In genomic region chr5:10542151-10542550, GRCh38 we compare ENCODE assay signal across 20 cellular contexts. TPM values are rescaled to one million over a fixed set of nuclear protein-coding genes. Genes with fewer than 3 reads are reported as not detected.
DNase-seq lines count a peak whose midpoint lies in the region; ATAC-seq, FAIRE-seq and TF ChIP-seq lines count a peak whose summit lies in the region.
"Had no signal": no experiment of that assay in that cellular context is flagged by ENCODE, and none has a peak within 500 bp of the region (broad histone marks: within the 10 kb centered on the region; RNA-seq: fewer than 3 reads in every experiment).

No MANE protein-coding gene starts in this region.

- no peak for TF ChIP-seq RAD21 in SK-N-SH (IDR thresholded peaks at IDR 0.05; ENCODE audit: low read length)

- CTCF ChIA-PET in SK-N-SH (lab: Yijun Ruan, JAX), result interaction anchor here (1.3 kb wide), 1 partner anchor 85 kb away, joined by 5 read pairs; no protein-coding TSS in a partner anchor

- no peaks in the 10 kb centered on the region for H3K79me2 ChIP-seq in SK-N-SH (ENCODE audit: insufficient read depth)

- no peak overlapping the region for H2AFZ ChIP-seq in SK-N-SH (ENCODE audit: low read depth)
- H2AFZ ChIP-seq: GM23248 had no signal

- 50% methylated on average over 2 of the region's 2 CpGs for WGBS in SK-N-SH (ENCODE audit: low lambda C conversion rate)

- H3K27ac ChIP-seq in SK-N-SH (ENCODE audit: low read depth in 2 of 2, low read length in 1 of 2) (peak overlapping the region in 1 of 2 experiments; percentile 50; a peak in 2 of 4 replicates), vagina (no peak overlapping the region)
- H3K27ac ChIP-seq: BLaER1, GM23248, HL-60 had no signal

- peak overlapping the region; percentile 21; the same call in 1 of the 2 replicates for H3K9ac ChIP-seq in SK-N-SH
- H3K9ac ChIP-seq in skeletal muscle satellite cell (ENCODE audit: low read depth, low read length), result no peak overlapping the region
- H3K9ac ChIP-seq: BLaER1, GM23248 had no signal

- H3K4me1 ChIP-seq in SK-N-SH (ENCODE audit: control insufficient read depth in 1 of 2, insufficient read depth in 2 of 2, low read depth in 1 of 2, low read length in 1 of 2), result peaks cover 2 to 6% of the 10 kb centered on the region in 2 experiments; a peak in 3 of 4 replicates
- peaks cover 18% of the 10 kb centered on the region for H3K4me1 ChIP-seq in skeletal muscle satellite cell (ENCODE audit: control insufficient read depth, insufficient read depth, low read length)
- H3K4me1 ChIP-seq in vagina, result peaks cover 27% of the 10 kb centered on the region
- H3K4me1 ChIP-seq: HAP-1 had no signal

- peak; percentile 3 for DNase-seq in D721Med (ENCODE audit: insufficient read length, low spot score)
- DNase-seq in SK-N-SH, result no peak
- peak; percentile 22 for DNase-seq in dermis blood vessel endothelial cell
- no peak for DNase-seq in vagina (ENCODE audit: extremely low spot score in 2 of 2)
- DNase-seq in stimulated activated CD4-positive, alpha-beta T cell treated with anti-CD3 and anti-CD28 coated beads, Interleukin-2, amount 100 ng/mL, for 24 hours, result no peak
- DNase-seq: 8988T; Calu3; CD8-positive, alpha-beta T cell; DMS 273 treated with DMSO at 0.1 percent for 48 hours; DMS53; DND-41; GM23248 had no signal

- H3K4me3 ChIP-seq in SK-N-SH (ENCODE audit: low read depth in 2 of 2, low read length in 1 of 2), result no peak overlapping the region
- H3K4me3 ChIP-seq in skeletal muscle satellite cell (ENCODE audit: low read length), result no peak overlapping the region
- H3K4me3 ChIP-seq in vagina, result no peak overlapping the region
- H3K4me3 ChIP-seq: BLaER1, GM23248, HAP-1 had no signal

- TF ChIP-seq POLR2A in vagina (IDR thresholded peaks at IDR 0.05), result no peak

- no peaks in the 10 kb centered on the region for H4K20me1 ChIP-seq in SK-N-SH (ENCODE audit: insufficient read depth)
- H4K20me1 ChIP-seq: BLaER1 had no signal

- no peak for TF ChIP-seq CTCF in D721Med (IDR thresholded peaks at IDR 0.05; ENCODE audit: insufficient read depth, missing control alignments)
- no peak for TF ChIP-seq CTCF in SK-N-SH (IDR thresholded peaks at IDR 0.05)
- TF ChIP-seq CTCF in vagina (IDR thresholded peaks at IDR 0.05), result no peak

- TF ChIP-seq EP300 in SK-N-SH (IDR thresholded peaks at IDR 0.05; ENCODE audit: borderline replicate concordance in 1 of 2, low read depth in 1 of 2, low read length in 1 of 2), result no peak

- FAIRE-seq in D721Med (lab: Jason Lieb, UNC), result no peak
- FAIRE-seq: G401.6, GM12891, GM19239 had no signal

- no peaks in the 10 kb centered on the region for H3K9me2 ChIP-seq in SK-N-SH

- H3K27me3 ChIP-seq in SK-N-SH (ENCODE audit: insufficient read depth) (no peaks in the 10 kb centered on the region), skeletal muscle satellite cell (ENCODE audit: control insufficient read depth, insufficient read depth, low read length) (peaks cover 40% of the 10 kb centered on the region), vagina (no peaks in the 10 kb centered on the region)
- H3K27me3 ChIP-seq: BLaER1 had no signal

- peaks cover 12% of the 10 kb centered on the region for H3F3A ChIP-seq in SK-N-SH (replicated peaks; ENCODE audit: insufficient read depth)

- peak overlapping the region; percentile 24; the same call in 1 of the 2 replicates for H3K4me2 ChIP-seq in SK-N-SH
- H3K4me2 ChIP-seq in skeletal muscle satellite cell (ENCODE audit: low read length), result peak overlapping the region; percentile 24
- H3K4me2 ChIP-seq: BLaER1 had no signal

- ATAC-seq in HG03571 (IDR thresholded peaks at IDR 0.05; ENCODE audit: unreplicated experiment), result no peak
- ATAC-seq: CD8-positive, alpha-beta T cell had no signal

- intact Hi-C loops in vagina (cut with DNase I), result no loop called here

- H3K36me3 ChIP-seq in SK-N-SH (replicated peaks in 1 of 2; ENCODE audit: control insufficient read depth in 1 of 2, insufficient read depth in 2 of 2, low read length in 1 of 2), result no peaks in the 10 kb centered on the region
- no peaks in the 10 kb centered on the region for H3K36me3 ChIP-seq in skeletal muscle satellite cell (ENCODE audit: insufficient read depth, low read length)
- no peaks in the 10 kb centered on the region for H3K36me3 ChIP-seq in vagina
- H3K36me3 ChIP-seq: BLaER1, HAP-1 had no signal

- H3K9me3 ChIP-seq in SK-N-SH, result no peaks in the 10 kb centered on the region
- no peaks in the 10 kb centered on the region for H3K9me3 ChIP-seq in skeletal muscle satellite cell (replicated peaks; ENCODE audit: low read length)
- no peaks in the 10 kb centered on the region for H3K9me3 ChIP-seq in vagina
- H3K9me3 ChIP-seq: BLaER1, HAP-1 had no signal

- POLR2A ChIA-PET in SK-N-SH (lab: Yijun Ruan, JAX), result no interaction called here

TF ChIP-seq in SK-N-SH, 30 proteins besides CTCF, POLR2A, EP300 and RAD21:
- no peak for TF ChIP-seq MXI1 (IDR thresholded peaks at IDR 0.05; ENCODE audit: low read depth, low read length)
- no peak for TF ChIP-seq GATA2 (CRISPR knock-in tag; IDR thresholded peaks at IDR 0.05)

RNA-seq across cellular contexts. Expression of gene ANKRD33B, which starts 21.7 kb away (rescaled TPM):
- 1.8 and 1.9 TPM in 2 replicates for polyA plus RNA-seq in SK-N-SH (2012; rRNA removed)
- polyA plus RNA-seq in SK-N-SH (2012; cell fraction: cytosol; rRNA removed), result 1.2 and 1.7 TPM in 2 replicates
- polyA plus RNA-seq in SK-N-SH (2012; cell fraction: nucleus; rRNA removed), result 4.3 and 7.0 TPM in 2 replicates
- total RNA-seq in dermis blood vessel endothelial cell (2.0 and 3.4 TPM in 2 replicates), vagina (14.2 TPM)
- 0.87 and 1.0 TPM in 2 replicates for total RNA-seq in skeletal muscle satellite cell (2012; rRNA removed)

Comparison
In these comparisons a context has a peak if more than half of its experiments do, and no peak if none do; other contexts are left out.
1. DNase-seq: peak in D721Med (single experiment) and dermis blood vessel endothelial cell (single experiment); none in SK-N-SH (single experiment), vagina (0 of 2) and stimulated activated CD4-positive, alpha-beta T cell treated with anti-CD3 and anti-CD28 coated beads, Interleukin-2, amount 100 ng/mL, for 24 hours (0 of 2).